In genomic region chr4:40547446-40548132, GRCh38 we compare ENCODE assay signal across 17 cellular contexts.
DNase-seq lines count a peak whose midpoint lies in the region; ATAC-seq, FAIRE-seq and TF ChIP-seq lines count a peak whose summit lies in the region.
"Had no signal": no experiment of that assay in that cellular context is flagged by ENCODE, and none has a peak within 500 bp of the region (broad histone marks: within the 10 kb centered on the region; RNA-seq: fewer than 3 reads in every experiment).

No MANE protein-coding gene starts in this region.

- POLR2A ChIA-PET in K562 (lab: Yijun Ruan, JAX): interaction anchor here (0.7 kb wide), 1 partner anchor 561 kb away, joined by 3 read pairs; no protein-coding TSS in a partner anchor

- no peak for TF ChIP-seq CTCF in breast epithelium (IDR thresholded peaks at IDR 0.05)
- no peak for TF ChIP-seq CTCF in mammary epithelial cell (conservative IDR thresholded peaks at IDR 0.05 in 1 of 2, IDR thresholded peaks at IDR 0.05 in 1 of 2; ENCODE audit: extremely low read depth in 1 of 2, insufficient read depth in 1 of 2, low read depth in 1 of 2, low read length in 2 of 2)
- no peak for TF ChIP-seq CTCF in K562 (IDR thresholded peaks at IDR 0.05 in 2 of 3, conservative IDR thresholded peaks at IDR 0.05 in 1 of 3; ENCODE audit: insufficient read depth in 2 of 3, low read depth in 1 of 3, low read length in 3 of 3)
- TF ChIP-seq CTCF in nephron progenitor cell (IDR thresholded peaks at IDR 0.05): no peak
- no peak for TF ChIP-seq CTCF in coronary artery (IDR thresholded peaks at IDR 0.05)

- H4K20me1 ChIP-seq in mammary epithelial cell (ENCODE audit: insufficient read depth, low read length) (no peaks in the 10 kb centered on the region), K562 (replicated peaks; ENCODE audit: control insufficient read depth, insufficient read depth, low read length) (no peaks in the 10 kb centered on the region)

- no peak for TF ChIP-seq POLR2A in breast epithelium (IDR thresholded peaks at IDR 0.05)
- no peak for TF ChIP-seq POLR2A in K562 (conservative IDR thresholded peaks at IDR 0.05)

- intact Hi-C loops in breast epithelium (cut with DNase I; ENCODE audit: low total_unique reads) (no loop called here), mammary epithelial cell (cut with micrococcal nuclease) (no loop called here), K562 (cut with micrococcal nuclease) (no loop called here)

- no peak; the same call in 2 of the 3 replicates for ATAC-seq in K562
- ATAC-seq: naive thymus-derived CD8-positive, alpha-beta T cell had no signal

- dilution Hi-C loops in mammary epithelial cell (cut with HindIII; ENCODE audit: low sequenced_read_pairs): no loop called here

- H3K9ac ChIP-seq in mammary epithelial cell (ENCODE audit: insufficient read depth, low read length) (no peak overlapping the region), K562 (ENCODE audit: insufficient read depth in 1 of 2, low read depth in 2 of 2, low read length in 2 of 2) (no peak overlapping the region; a peak in 1 of 4 replicates)
- H3K9ac ChIP-seq: KMS-11 had no signal

- H3K4me2 ChIP-seq in mammary epithelial cell (ENCODE audit: insufficient read depth, low read depth, low read length): no peak overlapping the region
- no peak overlapping the region for H3K4me2 ChIP-seq in K562 (ENCODE audit: insufficient read depth, low read length)
- H3K4me2 ChIP-seq: KMS-11 had no signal

- no peak for TF ChIP-seq EP300 in K562 (IDR thresholded peaks at IDR 0.05; ENCODE audit: low read length)

- no peaks in the 10 kb centered on the region for H3K27me3 Mint-ChIP-seq in nephron progenitor cell (ENCODE audit: low read depth, poor library complexity)
- H3K27me3 Mint-ChIP-seq: activated naive CD8-positive, alpha-beta T cell treated with anti-CD3 and anti-CD28 coated beads for 36 hours; naive thymus-derived CD8-positive, alpha-beta T cell had no signal

- H3K27me3 ChIP-seq in breast epithelium: no peaks in the 10 kb centered on the region
- H3K27me3 ChIP-seq in mammary epithelial cell (ENCODE audit: insufficient read depth, low read length): no peaks in the 10 kb centered on the region
- no peaks in the 10 kb centered on the region for H3K27me3 ChIP-seq in K562 (ENCODE audit: control insufficient read depth in 2 of 2, insufficient read depth in 2 of 2, low read length in 2 of 2)
- H3K27me3 ChIP-seq: tibial nerve had no signal

- in situ Hi-C loops in mammary epithelial cell (cut with MboI; ENCODE audit: low sequenced_read_pairs in 2 of 2): no loop called here
- in situ Hi-C loops in K562 (cut with MboI): no loop called here

- H3K9me3 ChIP-seq in breast epithelium (no peaks in the 10 kb centered on the region), mammary epithelial cell (replicated peaks; ENCODE audit: insufficient read depth, low read length) (no peaks in the 10 kb centered on the region), K562 (replicated peaks; ENCODE audit: control insufficient read depth, insufficient read depth, low read depth, low read length) (no peaks in the 10 kb centered on the region)
- H3K9me3 ChIP-seq: tibial nerve had no signal

- BruUV-seq in mammary epithelial cell (replicated peaks; lab: Mats Ljungman, UMichigan) (no TSS peak), K562 (replicated peaks; lab: Mats Ljungman, UMichigan) (no TSS peak)

- H3K9me1 ChIP-seq in K562 (ENCODE audit: control insufficient read depth, insufficient read depth, low read length): no peaks in the 10 kb centered on the region

- H3K27ac Mint-ChIP-seq in nephron progenitor cell: peak overlapping the region; percentile 57
- H3K27ac Mint-ChIP-seq: activated naive CD8-positive, alpha-beta T cell treated with anti-CD3 and anti-CD28 coated beads for 36 hours had no signal

- TF ChIP-seq RAD21 in K562 (CRISPR knock-in tag; conservative IDR thresholded peaks at IDR 0.05 in 1 of 2, IDR thresholded peaks at IDR 0.05 in 1 of 2): no peak

- H3K79me2 ChIP-seq in mammary epithelial cell (ENCODE audit: insufficient read depth, low read length) (no peaks in the 10 kb centered on the region), K562 (ENCODE audit: control insufficient read depth, insufficient read depth, low read length) (no peaks in the 10 kb centered on the region)

- H3K36me3 Mint-ChIP-seq in nephron progenitor cell (ENCODE audit: low read depth): no peaks in the 10 kb centered on the region
- H3K36me3 Mint-ChIP-seq: activated naive CD8-positive, alpha-beta T cell treated with anti-CD3 and anti-CD28 coated beads for 36 hours; naive thymus-derived CD8-positive, alpha-beta T cell had no signal

- peaks cover 20% of the 10 kb centered on the region for H3K4me1 Mint-ChIP-seq in nephron progenitor cell

- DNase-seq in breast epithelium (ENCODE audit: low spot score in 2 of 2) (no peak), mammary epithelial cell (no peak), K562 (ENCODE audit: extremely low read depth in 1 of 4, low spot score in 3 of 4) (no peak), nephron progenitor cell (no peak), coronary artery (ENCODE audit: low spot score) (no peak), mucosa of gallbladder (ENCODE audit: low spot score) (no peak), anterior cingulate cortex (lab: John Stamatoyannopoulos, UW) (no peak)
- DNase-seq in stimulated activated naive CD4-positive, alpha-beta T cell treated with Interleukin-2 at 50 U/mL for 16 hours (lab: John Stamatoyannopoulos, UW): no peak
- DNase-seq: activated naive CD8-positive, alpha-beta T cell treated with anti-CD3 and anti-CD28 coated beads for 36 hours; activated T-cell treated with anti-CD3 and anti-CD28 coated beads, Interleukin-2, amount 50 U/mL, for 1 hour; GF-D8; naive thymus-derived CD8-positive, alpha-beta T cell; NCI-H1105 treated with DMSO at 0.1 percent for 48 hours; NCI-H2171; stimulated activated CD4-positive, alpha-beta T cell treated with anti-CD3 and anti-CD28 coated beads, Interleukin-4, amount 100 ng/mL, for 24 hours had no signal

- CTCF ChIA-PET in mammary epithelial cell (lab: Charles Lee; ENCODE audit: low non-redundant PET): no interaction called here
- CTCF ChIA-PET in K562 (lab: Yijun Ruan, JAX; ENCODE audit: low intra/inter-chr PET ratio): no interaction called here

- WGBS in mammary epithelial cell (ENCODE audit: low coverage, missing lambda C conversion rate): 100% methylated on average over 2 of the region's 4 CpGs
- WGBS in K562 (ENCODE audit: insufficient coverage, low coverage, missing lambda C conversion rate): 43% methylated on average over 4 of the region's 4 CpGs

- H3K27ac ChIP-seq in breast epithelium: peak overlapping the region; percentile 20 to 58
- no peak overlapping the region for H3K27ac ChIP-seq in mammary epithelial cell (ENCODE audit: insufficient read depth, low read depth, low read length)
- no peak overlapping the region for H3K27ac ChIP-seq in K562 (ENCODE audit: extremely low read depth, low read depth, low read length)
- no peak overlapping the region for H3K27ac ChIP-seq in coronary artery
- H3K27ac ChIP-seq: KMS-11, tibial nerve had no signal

- H3K4me3 ChIP-seq in breast epithelium: no peak overlapping the region
- no peak overlapping the region for H3K4me3 ChIP-seq in mammary epithelial cell (replicated peaks in 1 of 3; ENCODE audit: insufficient read depth in 1 of 3, low read depth in 2 of 3, low read length in 3 of 3)
- no peak overlapping the region for H3K4me3 ChIP-seq in K562
- no peak overlapping the region for H3K4me3 ChIP-seq in coronary artery
- H3K4me3 ChIP-seq: tibial nerve had no signal

- H3K9me3 Mint-ChIP-seq in nephron progenitor cell: no peaks in the 10 kb centered on the region
- H3K9me3 Mint-ChIP-seq: activated naive CD8-positive, alpha-beta T cell treated with anti-CD3 and anti-CD28 coated beads for 36 hours; naive thymus-derived CD8-positive, alpha-beta T cell had no signal

- no peaks in the 10 kb centered on the region for H3K4me1 ChIP-seq in breast epithelium
- peaks cover 5% of the 10 kb centered on the region for H3K4me1 ChIP-seq in mammary epithelial cell (ENCODE audit: insufficient read depth, low read length)
- H3K4me1 ChIP-seq in K562 (replicated peaks in 1 of 2; ENCODE audit: control insufficient read depth in 2 of 2, insufficient read depth in 2 of 2, low read length in 2 of 2): no peaks in the 10 kb centered on the region; a peak in 1 of 5 replicates
- H3K4me1 ChIP-seq: tibial nerve had no signal

- no peaks in the 10 kb centered on the region for H3K36me3 ChIP-seq in breast epithelium
- no peaks in the 10 kb centered on the region for H3K36me3 ChIP-seq in mammary epithelial cell (ENCODE audit: insufficient read depth, low read length)
- H3K36me3 ChIP-seq in K562 (ENCODE audit: control insufficient read depth, insufficient read depth, low read length): no peaks in the 10 kb centered on the region
- H3K36me3 ChIP-seq: tibial nerve had no signal

- H2AFZ ChIP-seq in mammary epithelial cell (ENCODE audit: low read depth, low read length) (no peak overlapping the region), K562 (ENCODE audit: low read depth, low read length) (peak overlapping the region; percentile 61; the same call in 1 of the 2 replicates)

- no peak overlapping the region for H3K4me3 Mint-ChIP-seq in nephron progenitor cell
- H3K4me3 Mint-ChIP-seq: activated naive CD8-positive, alpha-beta T cell treated with anti-CD3 and anti-CD28 coated beads for 36 hours; naive thymus-derived CD8-positive, alpha-beta T cell had no signal

- no peak for FAIRE-seq in K562 (lab: Jason Lieb, UNC)

TF ChIP-seq in K562, 482 proteins besides CTCF, POLR2A, EP300 and RAD21:
- no peak for TF ChIP-seq ZNF311 (CRISPR knock-in tag; IDR thresholded peaks at IDR 0.05)
- no peak for TF ChIP-seq KLF6 (CRISPR knock-in tag; IDR thresholded peaks at IDR 0.05; ENCODE audit: borderline replicate concordance)
- no peak for TF ChIP-seq PML (IDR thresholded peaks at IDR 0.05; ENCODE audit: low read length)
- TF ChIP-seq ZSCAN32 (CRISPR knock-in tag; IDR thresholded peaks at IDR 0.05): no peak
TF ChIP-seq in K562: peak in this region for 0.

Comparison
In these comparisons a context has a peak if more than half of its experiments do, and no peak if none do; other contexts are left out.
1. H3K27ac ChIP-seq: peak in breast epithelium (2 of 2); none in mammary epithelial cell (single experiment), K562 (single experiment) and coronary artery (0 of 2).